In genomic region chr15:58403581-58403980, GRCh38 we compare ENCODE assay signal across 27 cellular contexts. TPM values are rescaled to one million over a fixed set of nuclear protein-coding genes. Genes with fewer than 3 reads are reported as not detected.
"Had no signal": no experiment of that assay in that cellular context is flagged by ENCODE, and none has a peak within 500 bp of the region (broad histone marks: within the 10 kb centered on the region; RNA-seq: fewer than 3 reads in every experiment).

No MANE protein-coding gene starts in this region.

- H3K27ac Mint-ChIP-seq: effector memory CD8-positive, alpha-beta T cell; immature natural killer cell; memory B cell; natural killer cell treated with Interleukin-12 subunit alpha and Interleukin-12 subunit beta and Interleukin-15 and Interleukin-18, amount 100 ng/mL, for 72 hours; progenitor cell of endocrine pancreas; stimulated activated naive CD8-positive, alpha-beta T cell treated with anti-CD3 and anti-CD28 coated beads, Interleukin-15, amount 100 ng/mL, for 72 hours had no signal

- ATAC-seq: effector memory CD8-positive, alpha-beta T cell; left colon; lower lobe of right lung; mucosa of descending colon; natural killer cell treated with Interleukin-12 subunit alpha and Interleukin-12 subunit beta and Interleukin-15 and Interleukin-18, amount 100 ng/mL, for 72 hours; pancreas; right lobe of liver; stimulated activated naive CD8-positive, alpha-beta T cell treated with anti-CD3 and anti-CD28 coated beads, Interleukin-15, amount 100 ng/mL, for 72 hours; upper lobe of right lung had no signal

- DNase-seq: cortex of kidney; effector memory CD8-positive, alpha-beta T cell; erythroblast; esophagus squamous epithelium; foreskin melanocyte; hypothalamus; immature natural killer cell; islet precursor cell; kidney glomerular epithelial cell; left colon; left ventricle myocardium inferior; lower lobe of right lung; mucosa of descending colon; naive B cell; pancreas; right lobe of liver; stimulated activated CD4-positive, alpha-beta T cell treated with anti-CD3 and anti-CD28 coated beads, Interleukin-15, amount 100 ng/mL, for 24 hours; stimulated activated CD4-positive, alpha-beta T cell treated with anti-CD3 and anti-CD28 coated beads, Interleukin-2, amount 100 ng/mL, for 48 hours; stimulated activated naive CD4-positive, alpha-beta T cell; stimulated activated naive CD8-positive, alpha-beta T cell treated with anti-CD3 and anti-CD28 coated beads, Interleukin-15, amount 100 ng/mL, for 72 hours; transverse colon; upper lobe of right lung; uterus had no signal

- H3K4me1 Mint-ChIP-seq: immature natural killer cell, memory B cell, naive B cell had no signal

- H3K4me3 Mint-ChIP-seq: effector memory CD8-positive, alpha-beta T cell; immature natural killer cell; memory B cell; naive B cell; natural killer cell treated with Interleukin-12 subunit alpha and Interleukin-12 subunit beta and Interleukin-15 and Interleukin-18, amount 100 ng/mL, for 72 hours; neural crest cell; stimulated activated naive CD8-positive, alpha-beta T cell treated with anti-CD3 and anti-CD28 coated beads, Interleukin-15, amount 100 ng/mL, for 72 hours had no signal

- H3K9me3 Mint-ChIP-seq: effector memory CD8-positive, alpha-beta T cell; memory B cell; naive B cell; natural killer cell treated with Interleukin-12 subunit alpha and Interleukin-12 subunit beta and Interleukin-15 and Interleukin-18, amount 100 ng/mL, for 72 hours; neural crest cell; stimulated activated naive CD8-positive, alpha-beta T cell treated with anti-CD3 and anti-CD28 coated beads, Interleukin-15, amount 100 ng/mL, for 72 hours had no signal

- H3K36me3 Mint-ChIP-seq: memory B cell; naive B cell; natural killer cell treated with Interleukin-12 subunit alpha and Interleukin-12 subunit beta and Interleukin-15 and Interleukin-18, amount 100 ng/mL, for 72 hours had no signal

- H3K27me3 Mint-ChIP-seq: stimulated activated naive CD8-positive, alpha-beta T cell treated with anti-CD3 and anti-CD28 coated beads, Interleukin-15, amount 100 ng/mL, for 72 hours had no signal

RNA-seq across cellular contexts. Expression of gene LIPC, which starts 28.2 kb away (rescaled TPM):
- total RNA-seq: neural crest cell had no signal
